ENCODE assay signal across 16 cellular contexts in the genomic region with DNA sequence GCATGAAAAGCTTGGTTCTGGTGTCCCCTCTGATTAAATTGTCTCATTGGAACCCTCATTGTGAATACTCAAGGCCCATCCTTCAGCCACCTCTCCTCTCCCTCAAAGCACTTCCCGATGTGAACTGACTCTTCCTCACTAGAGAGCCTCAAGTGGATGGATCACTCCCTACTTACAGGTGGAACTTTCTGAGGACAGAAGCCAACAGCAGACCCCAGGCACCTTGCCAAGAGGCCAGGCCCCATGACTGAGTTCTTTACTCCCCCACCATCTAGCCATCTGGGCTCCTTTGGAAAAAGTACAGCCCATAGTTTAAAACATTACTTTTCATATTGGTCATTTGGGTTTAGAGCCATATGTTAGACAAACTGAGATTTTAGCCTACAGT.
A peak's percentile ranks its signal among the peaks of the same experiment; 100 is the strongest.
DNase-seq lines count a peak whose midpoint lies in the region; ATAC-seq, FAIRE-seq and TF ChIP-seq lines count a peak whose summit lies in the region.
"Had no signal": no experiment of that assay in that cellular context is flagged by ENCODE, and none has a peak within 500 bp of the region (broad histone marks: within the 10 kb centered on the region; RNA-seq: fewer than 3 reads in every experiment).

No MANE protein-coding gene starts in this region.

- H3K36me3 ChIP-seq in endothelial cell of umbilical vein (ENCODE audit: control insufficient read depth in 2 of 2, extremely low read depth in 1 of 2, insufficient read depth in 2 of 2, low read length in 2 of 2), result no peaks in the 10 kb centered on the region

- H2AFZ ChIP-seq in endothelial cell of umbilical vein (ENCODE audit: low read depth, low read length), result peak overlapping the region; percentile 15

- FAIRE-seq in endothelial cell of umbilical vein (lab: Jason Lieb, UNC), result no peak

- ATAC-seq in GM19467 (IDR thresholded peaks at IDR 0.05; ENCODE audit: unreplicated experiment), result peak; percentile 7
- no peak for ATAC-seq in GM21576 (IDR thresholded peaks at IDR 0.05; ENCODE audit: unreplicated experiment)
- ATAC-seq: body of pancreas, Right ventricle myocardium inferior had no signal

- peak overlapping the region; percentile 77 for H3K4me2 ChIP-seq in endothelial cell of umbilical vein (ENCODE audit: insufficient read depth, low read length)

- DNase-seq in A172 (ENCODE audit: low spot score) (peak; percentile 4), M059J (ENCODE audit: low read depth) (peak; percentile 73), endothelial cell of umbilical vein (ENCODE audit: low read depth, low spot score) (no peak), GM10266 (ENCODE audit: extremely low spot score) (no peak), NCI-H146 (lab: John Stamatoyannopoulos, UW) (no peak), AML-193 (lab: John Stamatoyannopoulos, UW) (no peak)
- DNase-seq: activated CD4-positive, alpha-beta T cell treated with anti-CD3 and anti-CD28 coated beads, Interleukin-2, amount 50 U/mL, for 4 hours; body of pancreas; effector CD4-positive, alpha-beta T cell; foreskin keratinocyte; immature natural killer cell; NCI-H1105; NCI-H526 treated with DMSO at 0.1 percent for 48 hours had no signal

- POLR2A ChIA-PET in endothelial cell of umbilical vein (lab: Charles Lee), result no interaction called here

- no peaks in the 10 kb centered on the region for H3K27me3 ChIP-seq in endothelial cell of umbilical vein (ENCODE audit: control insufficient read depth in 2 of 2, insufficient read depth in 2 of 2, low read length in 2 of 2)
- H3K27me3 ChIP-seq: body of pancreas, foreskin keratinocyte had no signal

- no peaks in the 10 kb centered on the region for H4K20me1 ChIP-seq in endothelial cell of umbilical vein (replicated peaks; ENCODE audit: control insufficient read depth, extremely low read depth, insufficient read depth, low read length)

- dilution Hi-C loops in endothelial cell of umbilical vein (cut with MboI; ENCODE audit: extremely low pct_ligation_motif_present, low sequenced_read_pairs), result no loop called here

- intact Hi-C loops in endothelial cell of umbilical vein (cut with micrococcal nuclease), result loop anchor here (5.0 kb wide), 1 partner anchor 353 kb away; no protein-coding TSS in a partner anchor

- H3K79me2 ChIP-seq in endothelial cell of umbilical vein (ENCODE audit: control insufficient read depth, insufficient read depth, low read length), result peaks cover 4% of the 10 kb centered on the region

- no TSS peak for BruUV-seq in endothelial cell of umbilical vein (replicated peaks; lab: Mats Ljungman, UMichigan)

- no peak overlapping the region for H3K4me3 ChIP-seq in endothelial cell of umbilical vein (replicated peaks in 1 of 3; ENCODE audit: insufficient read depth in 1 of 3, low read depth in 1 of 3, low read length in 3 of 3)
- H3K4me3 ChIP-seq: body of pancreas had no signal

- no peaks in the 10 kb centered on the region for H3K9me1 ChIP-seq in endothelial cell of umbilical vein (replicated peaks; ENCODE audit: control insufficient read depth, extremely low read depth, insufficient read depth, low read length)

- no peak overlapping the region for H3K9ac ChIP-seq in endothelial cell of umbilical vein (replicated peaks; ENCODE audit: extremely low read depth, insufficient read depth, low read length)

- peaks cover 28% of the 10 kb centered on the region for H3K4me1 ChIP-seq in endothelial cell of umbilical vein (ENCODE audit: control insufficient read depth, extremely low read depth, insufficient read depth, low read length)

- CTCF ChIA-PET in endothelial cell of umbilical vein (lab: Charles Lee), result no interaction called here

- no peak for TF ChIP-seq POLR2A in endothelial cell of umbilical vein (IDR thresholded peaks at IDR 0.05; ENCODE audit: low read depth, low read length)

- TF ChIP-seq CTCF in endothelial cell of umbilical vein (IDR thresholded peaks at IDR 0.05; ENCODE audit: extremely low read depth in 1 of 2, insufficient read depth in 1 of 2, low read depth in 1 of 2, low read length in 2 of 2) (no peak), GM10266 (IDR thresholded peaks at IDR 0.05; ENCODE audit: control insufficient read depth, insufficient read depth, low read depth, missing control alignments) (no peak)

- H3K27ac ChIP-seq in endothelial cell of umbilical vein (ENCODE audit: insufficient read depth, low read depth, low read length), result peak overlapping the region; percentile 83
- H3K27ac ChIP-seq: body of pancreas, foreskin keratinocyte had no signal

- H3K9me3 ChIP-seq in endothelial cell of umbilical vein (replicated peaks; ENCODE audit: control insufficient read depth, insufficient read depth, low read length), result no peaks in the 10 kb centered on the region
- H3K9me3 ChIP-seq: body of pancreas had no signal

TF ChIP-seq in endothelial cell of umbilical vein, 7 proteins besides CTCF, POLR2A, EP300 and RAD21:
- TF ChIP-seq POLR2AphosphoS5 (IDR thresholded peaks at IDR 0.05; ENCODE audit: insufficient read depth, low read depth, low read length) (no peak), JUN (IDR thresholded peaks at IDR 0.05; ENCODE audit: borderline replicate concordance, insufficient read depth, insufficient read length, low read depth) (no peak), GATA2 (IDR thresholded peaks at IDR 0.05; ENCODE audit: insufficient read depth, insufficient read length, low read depth, low read length) (no peak), FOS (IDR thresholded peaks at IDR 0.05; ENCODE audit: borderline replicate concordance, insufficient read depth, low read length) (no peak)

Comparison
In these comparisons a context has a peak if more than half of its experiments do, and no peak if none do; other contexts are left out.
1. DNase-seq: peak in A172 (single experiment) and M059J (single experiment); none in endothelial cell of umbilical vein (single experiment), GM10266 (single experiment), NCI-H146 (single experiment) and AML-193 (0 of 2).